Comparison of ENCODE assay signal across 27 cellular contexts in the genomic region with DNA sequence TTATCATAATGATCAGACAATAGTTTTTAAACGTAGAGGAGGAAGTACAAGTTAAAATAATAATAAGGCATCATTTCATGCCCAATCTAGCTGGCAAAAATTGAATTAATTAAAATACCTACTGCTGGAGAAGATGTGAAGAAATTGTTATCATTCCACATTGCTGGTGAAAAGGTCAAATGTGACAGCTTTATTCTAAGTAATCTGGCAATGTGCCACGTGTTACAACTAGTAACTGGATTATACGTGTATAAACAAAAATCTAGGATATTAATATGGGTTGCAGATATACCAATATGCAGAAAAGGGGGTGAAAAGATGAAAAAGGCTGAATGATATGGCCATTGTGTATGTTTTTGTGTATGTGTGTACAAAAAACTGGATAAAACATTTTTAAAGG. TPM values are rescaled to one million over a fixed set of nuclear protein-coding genes. Genes with fewer than 3 reads are reported as not detected.
DNase-seq lines count a peak whose midpoint lies in the region; ATAC-seq and TF ChIP-seq lines count a peak whose summit lies in the region.
"Had no signal": no experiment of that assay in that cellular context is flagged by ENCODE, and none has a peak within 500 bp of the region (broad histone marks: within the 10 kb centered on the region; RNA-seq: fewer than 3 reads in every experiment).

No MANE protein-coding gene starts in this region.

- peaks cover 3% of the 10 kb centered on the region for H3K27me3 Mint-ChIP-seq in GM23338 (ENCODE audit: insufficient read depth, low read depth, poor library complexity)
- H3K27me3 Mint-ChIP-seq: central memory CD8-positive, alpha-beta T cell; naive thymus-derived CD4-positive, alpha-beta T cell; T-cell had no signal

- no peak overlapping the region for H2AFZ ChIP-seq in GM23338

- H3F3A ChIP-seq in GM23338 (replicated peaks; ENCODE audit: low read depth): no peaks in the 10 kb centered on the region

- peaks cover 100% of the 10 kb centered on the region for H3K79me2 ChIP-seq in GM23338 (replicated peaks; ENCODE audit: insufficient read depth)

- H3K9me3 Mint-ChIP-seq in GM23338: no peaks in the 10 kb centered on the region

- no peak overlapping the region for H3K27ac Mint-ChIP-seq in GM23338
- H3K27ac Mint-ChIP-seq: stimulated activated naive B cell treated with anti-CD40 and anti-IgM and Interleukin-4, amounts not matched to agents 10 μg/mL and 1 μg/mL and 100 μg/mL, for 72 hours; T-cell had no signal

- H3K4me1 ChIP-seq in GM23338 (ENCODE audit: insufficient read depth): peaks cover 76% of the 10 kb centered on the region
- H3K4me1 ChIP-seq: SJSA1 had no signal

- H3K36me3 ChIP-seq in GM23338 (ENCODE audit: insufficient read depth): no peaks in the 10 kb centered on the region; the same call in 1 of the 2 replicates
- H3K36me3 ChIP-seq: gastrocnemius medialis had no signal

- peaks cover 85% of the 10 kb centered on the region for H3K4me1 Mint-ChIP-seq in GM23338

- no peaks in the 10 kb centered on the region for H3K9me2 ChIP-seq in GM23338 (ENCODE audit: insufficient read depth)

- ATAC-seq in GM23338: no peak
- ATAC-seq: gastrocnemius medialis; HCT116; HepG2; naive thymus-derived CD4-positive, alpha-beta T cell; stimulated activated naive B cell treated with anti-CD40 and anti-IgM and Interleukin-4, amounts not matched to agents 10 μg/mL and 1 μg/mL and 100 μg/mL, for 72 hours; T-cell had no signal

- peak overlapping the region; percentile 52; the same call in 1 of the 2 replicates for H3K27ac ChIP-seq in GM23338 (ENCODE audit: low read depth)
- H3K27ac ChIP-seq: BLaER1 treated with 17β-estradiol and CSF1 and Interleukin-3, amounts not matched to agents 10 nM and 100 nM; dorsolateral prefrontal cortex; gastrocnemius medialis; RWPE1; SJSA1 had no signal

- no peak overlapping the region; the same call in 2 of the 3 replicates for H3K4me3 Mint-ChIP-seq in GM23338
- H3K4me3 Mint-ChIP-seq: central memory CD8-positive, alpha-beta T cell; stimulated activated naive B cell treated with anti-CD40 and anti-IgM and Interleukin-4, amounts not matched to agents 10 μg/mL and 1 μg/mL and 100 μg/mL, for 72 hours; T-cell had no signal

- no peaks in the 10 kb centered on the region for H3K27me3 ChIP-seq in GM23338 (ENCODE audit: insufficient read depth)
- H3K27me3 ChIP-seq: BLaER1 treated with 17β-estradiol and CSF1 and Interleukin-3, amounts not matched to agents 10 nM and 100 nM; dorsolateral prefrontal cortex; gastrocnemius medialis; SJSA1 had no signal

- TF ChIP-seq CTCF in GM23338 (conservative IDR thresholded peaks at IDR 0.05; ENCODE audit: low read depth in 2 of 2) (no peak), choroid plexus epithelial cell (conservative IDR thresholded peaks at IDR 0.05; ENCODE audit: low read depth, low read length) (no peak)

- H3K4me3 ChIP-seq in GM23338 (no peak overlapping the region), choroid plexus epithelial cell (ENCODE audit: low read depth, low read length) (no peak overlapping the region)
- H3K4me3 ChIP-seq: BLaER1 treated with 17β-estradiol and CSF1 and Interleukin-3, amounts not matched to agents 10 nM and 100 nM; dorsolateral prefrontal cortex; gastrocnemius medialis; SJSA1 had no signal

- peaks cover 20% of the 10 kb centered on the region for H4K20me1 ChIP-seq in GM23338 (replicated peaks; ENCODE audit: insufficient read depth)

- H3K4me2 ChIP-seq in GM23338: peak overlapping the region; percentile 64
- H3K4me2 ChIP-seq: BLaER1 treated with 17β-estradiol and CSF1 and Interleukin-3, amounts not matched to agents 10 nM and 100 nM had no signal

- H3K36me3 Mint-ChIP-seq in GM23338 (ENCODE audit: low read depth): peaks cover 12% of the 10 kb centered on the region

- DNase-seq in NCI-H82 (lab: John Stamatoyannopoulos, UW) (peak; percentile 61), NCI-H82 treated with DMSO at 0.1 percent for 48 hours (lab: John Stamatoyannopoulos, UW; ENCODE audit: unreplicated experiment) (no peak), GM23338 (ENCODE audit: low spot score) (no peak), choroid plexus epithelial cell (ENCODE audit: low read depth) (peak; percentile 42), pulmonary artery endothelial cell (ENCODE audit: low read depth, low spot score) (peak; percentile 11), AG08395 (ENCODE audit: low spot score) (no peak), mucosa of gallbladder (ENCODE audit: low spot score) (no peak), MV-4-11 (lab: John Stamatoyannopoulos, UW) (no peak)
- DNase-seq: activated CD4-positive, CD25-positive, alpha-beta regulatory T cell; activated naive CD4-positive, alpha-beta T cell treated with Interleukin-2 at 50 U/mL for 16 hours; activated T-cell treated with anti-CD3 and anti-CD28 coated beads, Interleukin-2, amount 50 U/mL, for 48 hours; DMS79 treated with DMSO at 0.1 percent for 48 hours; dorsolateral prefrontal cortex; gastrocnemius medialis; Kasumi-1; naive thymus-derived CD4-positive, alpha-beta T cell; NCI-H187; nucleus accumbens; OCI-M1; stimulated activated naive B cell treated with anti-CD40 and anti-IgM and Interleukin-4, amounts not matched to agents 10 μg/mL and 1 μg/mL and 100 μg/mL, for 72 hours; T-cell had no signal

TF ChIP-seq in GM23338, 12 proteins besides CTCF, POLR2A, EP300 and RAD21:
- TF ChIP-seq, protein P1, sequence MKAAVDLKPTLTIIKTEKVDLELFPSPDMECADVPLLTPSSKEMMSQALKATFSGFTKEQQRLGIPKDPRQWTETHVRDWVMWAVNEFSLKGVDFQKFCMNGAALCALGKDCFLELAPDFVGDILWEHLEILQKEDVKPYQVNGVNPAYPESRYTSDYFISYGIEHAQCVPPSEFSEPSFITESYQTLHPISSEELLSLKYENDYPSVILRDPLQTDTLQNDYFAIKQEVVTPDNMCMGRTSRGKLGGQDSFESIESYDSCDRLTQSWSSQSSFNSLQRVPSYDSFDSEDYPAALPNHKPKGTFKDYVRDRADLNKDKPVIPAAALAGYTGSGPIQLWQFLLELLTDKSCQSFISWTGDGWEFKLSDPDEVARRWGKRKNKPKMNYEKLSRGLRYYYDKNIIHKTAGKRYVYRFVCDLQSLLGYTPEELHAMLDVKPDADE (IDR thresholded peaks at IDR 0.05): no peak
- TF ChIP-seq JUNB (IDR thresholded peaks at IDR 0.05; ENCODE audit: unreplicated experiment) (no peak), EZH2 (IDR thresholded peaks at IDR 0.05; ENCODE audit: low read depth, unreplicated experiment) (no peak), ZNF114 (CRISPR knock-in tag; IDR thresholded peaks at IDR 0.05) (no peak), ZNF331 (CRISPR knock-in tag; IDR thresholded peaks at IDR 0.05; ENCODE audit: low read depth) (no peak), REST (IDR thresholded peaks at IDR 0.05; ENCODE audit: unreplicated experiment) (no peak)

RNA-seq across cellular contexts. Expression of gene SMAD2, which starts 32.4 kb away (rescaled TPM):
- total RNA-seq in GM23338 (2014; rRNA removed; shearing (Covaris generic)): 87.1 and 90.7 TPM in 2 replicates
- 28.2 and 30.9 TPM in 2 replicates for polyA plus RNA-seq in GM23338 (2016; fragmentation: Nextera tagmentation; extraction: Ambion mirVana)
- total RNA-seq in pulmonary artery endothelial cell (109 and 157 TPM in 2 replicates), mucosa of gallbladder (111 TPM)

Comparison
In these comparisons a context has a peak if more than half of its experiments do, and no peak if none do; other contexts are left out.
1. DNase-seq: peak in NCI-H82 (single experiment), choroid plexus epithelial cell (single experiment) and pulmonary artery endothelial cell (single experiment); none in NCI-H82 treated with DMSO at 0.1 percent for 48 hours (single experiment), GM23338 (single experiment), AG08395 (single experiment), mucosa of gallbladder (single experiment) and MV-4-11 (single experiment).